20 cellular contexts compared by ENCODE assay signal in genomic region chr1:2100775-2101108, GRCh38.
"Had no signal": no experiment of that assay in that cellular context is flagged by ENCODE, and none has a peak within 500 bp of the region (broad histone marks: within the 10 kb centered on the region; RNA-seq: fewer than 3 reads in every experiment).

No MANE protein-coding gene starts in this region.

- H3K36me3 Mint-ChIP-seq: natural killer cell had no signal

- H3K27ac ChIP-seq: heart right ventricle, ovary, psoas muscle, sigmoid colon, stomach, tibial artery, uterus had no signal

- H3K4me3 ChIP-seq: heart right ventricle, ovary, psoas muscle, sigmoid colon, stomach, tibial artery, upper lobe of left lung, uterus had no signal

- DNase-seq: caudate nucleus; effector CD4-positive, alpha-beta T cell; hippocampal formation; immature natural killer cell; islet precursor cell; mammary epithelial cell; natural killer cell; occipital lobe; ovary; sigmoid colon; stimulated activated CD4-positive, alpha-beta T cell treated with anti-CD3 and anti-CD28 coated beads, Interleukin-4, amount 100 ng/mL, for 4 hours; stimulated activated naive CD4-positive, alpha-beta T cell treated with Interleukin-2 at 50 U/mL for 16 hours; stomach; tibial artery; uterus had no signal

- ATAC-seq: heart right ventricle, natural killer cell, psoas muscle, right cardiac atrium had no signal

- H3K4me1 ChIP-seq: heart right ventricle, psoas muscle, sigmoid colon, tibial artery, uterus had no signal

- H3K9me3 ChIP-seq: ovary, psoas muscle, uterus had no signal

- H3K36me3 ChIP-seq: heart right ventricle, ovary, sigmoid colon, tibial artery, upper lobe of left lung, uterus had no signal

- H3K4me3 Mint-ChIP-seq: immature natural killer cell, natural killer cell had no signal

- H3K27ac Mint-ChIP-seq: immature natural killer cell, natural killer cell had no signal

- H3K4me1 Mint-ChIP-seq: immature natural killer cell had no signal

- H3K27me3 ChIP-seq: dorsolateral prefrontal cortex, heart right ventricle, ovary, sigmoid colon, stomach, upper lobe of left lung, uterus had no signal
